9 cellular contexts compared by ENCODE assay signal in genomic region chr11:6404341-6405038, GRCh38. TPM values are rescaled to one million over a fixed set of nuclear protein-coding genes. Genes with fewer than 3 reads are reported as not detected.
DNase-seq lines count a peak whose midpoint lies in the region; ATAC-seq and TF ChIP-seq lines count a peak whose summit lies in the region.
"Had no signal": no experiment of that assay in that cellular context is flagged by ENCODE, and none has a peak within 500 bp of the region (broad histone marks: within the 10 kb centered on the region; RNA-seq: fewer than 3 reads in every experiment).

No MANE protein-coding gene starts in this region.

- ATAC-seq in activated naive CD8-positive, alpha-beta T cell treated with anti-CD3 and anti-CD28 coated beads, Interleukin-2, amount 50 U/mL, for 24 hours: peak; percentile 34
- ATAC-seq in HG02938 (IDR thresholded peaks at IDR 0.05; ENCODE audit: unreplicated experiment): no peak

- no peaks in the 10 kb centered on the region for H3K27me3 Mint-ChIP-seq in activated naive CD8-positive, alpha-beta T cell treated with anti-CD3 and anti-CD28 coated beads, Interleukin-2, amount 50 U/mL, for 24 hours
- H3K27me3 Mint-ChIP-seq in activated T-helper 2 cell treated with anti-CD3 and anti-CD28 coated beads, Interferon-gamma antibody, Interleukin-2, Interleukin-4, amounts not matched to agents 10 μg/mL and 5 μg/mL and 100 μg/mL, durations not matched to agents 14 hours and 24 hours and 36 hours (ENCODE audit: low read depth): no peaks in the 10 kb centered on the region

- H3K36me3 Mint-ChIP-seq in activated naive CD8-positive, alpha-beta T cell treated with anti-CD3 and anti-CD28 coated beads, Interleukin-2, amount 50 U/mL, for 24 hours (ENCODE audit: low read depth): peaks cover 5% of the 10 kb centered on the region
- H3K36me3 Mint-ChIP-seq in activated T-helper 2 cell treated with anti-CD3 and anti-CD28 coated beads, Interferon-gamma antibody, Interleukin-2, Interleukin-4, amounts not matched to agents 10 μg/mL and 5 μg/mL and 100 μg/mL, durations not matched to agents 14 hours and 24 hours and 36 hours (ENCODE audit: low read depth): peaks cover 27% of the 10 kb centered on the region

- H3K9me3 Mint-ChIP-seq in activated naive CD8-positive, alpha-beta T cell treated with anti-CD3 and anti-CD28 coated beads, Interleukin-2, amount 50 U/mL, for 24 hours: no peaks in the 10 kb centered on the region
- H3K9me3 Mint-ChIP-seq in activated T-helper 2 cell treated with anti-CD3 and anti-CD28 coated beads, Interferon-gamma antibody, Interleukin-2, Interleukin-4, amounts not matched to agents 10 μg/mL and 5 μg/mL and 100 μg/mL, durations not matched to agents 14 hours and 24 hours and 36 hours: no peaks in the 10 kb centered on the region
- H3K9me3 Mint-ChIP-seq: neural crest cell had no signal

- intact Hi-C loops in activated T-helper 2 cell treated with anti-CD3 and anti-CD28 coated beads, Interferon-gamma antibody, Interleukin-2, Interleukin-4, amounts not matched to agents 10 μg/mL and 5 μg/mL and 100 μg/mL, durations not matched to agents 14 hours and 24 hours and 36 hours (cut with micrococcal nuclease): loop anchor here (5.0 kb wide), 1 partner anchor 82 kb away; the partner anchor contains the start of gene CAVIN3

- DNase-seq in AG20443 (ENCODE audit: low spot score) (peak; percentile 50), GM20000 (ENCODE audit: low spot score) (peak; percentile 12), kidney tubule cell (ENCODE audit: low spot score) (peak; percentile 66), middle frontal gyrus (ENCODE audit: extremely low spot score, low spot score) (no peak), NCI-H774 (lab: John Stamatoyannopoulos, UW) (no peak)
- no peak for DNase-seq in activated naive CD8-positive, alpha-beta T cell treated with anti-CD3 and anti-CD28 coated beads, Interleukin-2, amount 50 U/mL, for 24 hours
- no peak for DNase-seq in activated T-helper 2 cell treated with anti-CD3 and anti-CD28 coated beads, Interferon-gamma antibody, Interleukin-2, Interleukin-4, amounts not matched to agents 10 μg/mL and 5 μg/mL and 100 μg/mL, durations not matched to agents 14 hours and 24 hours and 36 hours (ENCODE audit: low spot score)

- H3K4me3 Mint-ChIP-seq in activated naive CD8-positive, alpha-beta T cell treated with anti-CD3 and anti-CD28 coated beads, Interleukin-2, amount 50 U/mL, for 24 hours: peak overlapping the region; percentile 13
- no peak overlapping the region for H3K4me3 Mint-ChIP-seq in activated T-helper 2 cell treated with anti-CD3 and anti-CD28 coated beads, Interferon-gamma antibody, Interleukin-2, Interleukin-4, amounts not matched to agents 10 μg/mL and 5 μg/mL and 100 μg/mL, durations not matched to agents 14 hours and 24 hours and 36 hours (ENCODE audit: low read depth)
- H3K4me3 Mint-ChIP-seq: neural crest cell had no signal

- no peak overlapping the region for H3K27ac Mint-ChIP-seq in activated naive CD8-positive, alpha-beta T cell treated with anti-CD3 and anti-CD28 coated beads, Interleukin-2, amount 50 U/mL, for 24 hours
- H3K27ac Mint-ChIP-seq in activated T-helper 2 cell treated with anti-CD3 and anti-CD28 coated beads, Interferon-gamma antibody, Interleukin-2, Interleukin-4, amounts not matched to agents 10 μg/mL and 5 μg/mL and 100 μg/mL, durations not matched to agents 14 hours and 24 hours and 36 hours: no peak overlapping the region

- TF ChIP-seq CTCF in GM20000 (IDR thresholded peaks at IDR 0.05; ENCODE audit: extremely low read depth, missing control alignments): no peak

- peaks cover 72% of the 10 kb centered on the region for H3K4me1 Mint-ChIP-seq in activated naive CD8-positive, alpha-beta T cell treated with anti-CD3 and anti-CD28 coated beads, Interleukin-2, amount 50 U/mL, for 24 hours
- H3K4me1 Mint-ChIP-seq in activated T-helper 2 cell treated with anti-CD3 and anti-CD28 coated beads, Interferon-gamma antibody, Interleukin-2, Interleukin-4, amounts not matched to agents 10 μg/mL and 5 μg/mL and 100 μg/mL, durations not matched to agents 14 hours and 24 hours and 36 hours (ENCODE audit: low read depth): peaks cover 58% of the 10 kb centered on the region

RNA-seq across cellular contexts. Expression of gene SMPD1, which starts 14.2 kb away (rescaled TPM):
- total RNA-seq in activated T-helper 2 cell treated with anti-CD3 and anti-CD28 coated beads, Interferon-gamma antibody, Interleukin-2, Interleukin-4, amounts not matched to agents 10 μg/mL and 5 μg/mL and 100 μg/mL, durations not matched to agents 14 hours and 24 hours and 36 hours: 15.4 and 16.0 TPM in 2 replicates

RNA-seq across cellular contexts. Expression of gene APBB1, which starts 14.4 kb away (rescaled TPM):
- total RNA-seq in activated T-helper 2 cell treated with anti-CD3 and anti-CD28 coated beads, Interferon-gamma antibody, Interleukin-2, Interleukin-4, amounts not matched to agents 10 μg/mL and 5 μg/mL and 100 μg/mL, durations not matched to agents 14 hours and 24 hours and 36 hours: 31.0 and 33.0 TPM in 2 replicates

RNA-seq across cellular contexts. Expression of gene HPX, which starts 36.3 kb away (rescaled TPM):
- 0.46 and 0.50 TPM in 2 replicates for total RNA-seq in activated T-helper 2 cell treated with anti-CD3 and anti-CD28 coated beads, Interferon-gamma antibody, Interleukin-2, Interleukin-4, amounts not matched to agents 10 μg/mL and 5 μg/mL and 100 μg/mL, durations not matched to agents 14 hours and 24 hours and 36 hours

Comparison
In these comparisons a context has a peak if more than half of its experiments do, and no peak if none do; other contexts are left out.
1. DNase-seq: peak in AG20443 (single experiment), GM20000 (single experiment) and kidney tubule cell (single experiment); none in activated naive CD8-positive, alpha-beta T cell treated with anti-CD3 and anti-CD28 coated beads, Interleukin-2, amount 50 U/mL, for 24 hours (single experiment), activated T-helper 2 cell treated with anti-CD3 and anti-CD28 coated beads, Interferon-gamma antibody, Interleukin-2, Interleukin-4, amounts not matched to agents 10 μg/mL and 5 μg/mL and 100 μg/mL, durations not matched to agents 14 hours and 24 hours and 36 hours (single experiment), middle frontal gyrus (single experiment) and NCI-H774 (single experiment).